8 cellular contexts compared by ENCODE assay signal in genomic region chr4:87058272-87059073, GRCh38.
DNase-seq lines count a peak whose midpoint lies in the region; ATAC-seq lines count a peak whose summit lies in the region.

No MANE protein-coding gene starts in this region.

- no peaks in the 10 kb centered on the region for H3K9me3 Mint-ChIP-seq in activated naive CD4-positive, alpha-beta T cell treated with anti-CD3 and anti-CD28 coated beads, Interleukin-2, amount 50 U/mL, for 24 hours

- intact Hi-C loops in left colon (cut with DNase I, micrococcal nuclease): no loop called here

- H3K36me3 Mint-ChIP-seq in activated naive CD4-positive, alpha-beta T cell treated with anti-CD3 and anti-CD28 coated beads, Interleukin-2, amount 50 U/mL, for 24 hours: peaks cover 16% of the 10 kb centered on the region

- peak; percentile 34 for ATAC-seq in GM18858 (IDR thresholded peaks at IDR 0.05; ENCODE audit: unreplicated experiment)
- peak; percentile 23 for ATAC-seq in left colon

- DNase-seq in NCI-H187 (lab: John Stamatoyannopoulos, UW): peak; percentile 67 to 70
- no peak for DNase-seq in left colon
- DNase-seq in stimulated activated CD8-positive, alpha-beta memory T cell treated with anti-CD3 and anti-CD28 coated beads, Interleukin-4, amount 100 ng/mL, for 24 hours (ENCODE audit: low read depth): peak; percentile 24
- no peak for DNase-seq in middle frontal gyrus (ENCODE audit: extremely low spot score, low spot score)
- DNase-seq in retina: no peak
- DNase-seq in AG08395 (ENCODE audit: low spot score): no peak

- peaks cover 70% of the 10 kb centered on the region for H3K4me1 Mint-ChIP-seq in activated naive CD4-positive, alpha-beta T cell treated with anti-CD3 and anti-CD28 coated beads, Interleukin-2, amount 50 U/mL, for 24 hours

- peak overlapping the region; percentile 40 for H3K4me3 Mint-ChIP-seq in activated naive CD4-positive, alpha-beta T cell treated with anti-CD3 and anti-CD28 coated beads, Interleukin-2, amount 50 U/mL, for 24 hours

- peak overlapping the region; percentile 92 for H3K27ac Mint-ChIP-seq in activated naive CD4-positive, alpha-beta T cell treated with anti-CD3 and anti-CD28 coated beads, Interleukin-2, amount 50 U/mL, for 24 hours

- H3K27me3 Mint-ChIP-seq in activated naive CD4-positive, alpha-beta T cell treated with anti-CD3 and anti-CD28 coated beads, Interleukin-2, amount 50 U/mL, for 24 hours: no peaks in the 10 kb centered on the region

Comparison
In these comparisons a context has a peak if more than half of its experiments do, and no peak if none do; other contexts are left out.
1. DNase-seq: peak in NCI-H187 (2 of 2) and stimulated activated CD8-positive, alpha-beta memory T cell treated with anti-CD3 and anti-CD28 coated beads, Interleukin-4, amount 100 ng/mL, for 24 hours (single experiment); none in left colon (0 of 2), middle frontal gyrus (single experiment), retina (single experiment) and AG08395 (single experiment).